In genomic region chr3:107845355-107846281, GRCh38 we compare ENCODE assay signal across 14 cellular contexts.
DNase-seq lines count a peak whose midpoint lies in the region; ATAC-seq and TF ChIP-seq lines count a peak whose summit lies in the region.
"Had no signal": no experiment of that assay in that cellular context is flagged by ENCODE, and none has a peak within 500 bp of the region (broad histone marks: within the 10 kb centered on the region; RNA-seq: fewer than 3 reads in every experiment).

No MANE protein-coding gene starts in this region.

- no peak for TF ChIP-seq EP300 in SK-N-SH (IDR thresholded peaks at IDR 0.05; ENCODE audit: borderline replicate concordance in 1 of 2, low read depth in 1 of 2, low read length in 1 of 2)

- POLR2A ChIA-PET in WTC11 (lab: Charles Lee) (no interaction called here), SK-N-SH (lab: Yijun Ruan, JAX) (no interaction called here)
- POLR2A ChIA-PET in CD4-positive, alpha-beta memory T cell (lab: Charles Lee; ENCODE audit: partially characterized antibody), result no interaction called here

- no peaks in the 10 kb centered on the region for H3F3A ChIP-seq in SK-N-SH (replicated peaks; ENCODE audit: insufficient read depth)

- H3K27ac ChIP-seq in hepatocyte (peak overlapping the region; percentile 38), SK-N-SH (ENCODE audit: low read depth in 2 of 2, low read length in 1 of 2) (no peak overlapping the region)
- no peak overlapping the region for H3K27ac ChIP-seq in CD4-positive, alpha-beta memory T cell (ENCODE audit: low read depth, low read length)
- H3K27ac ChIP-seq: ascending aorta, upper lobe of right lung had no signal

- H3K4me1 ChIP-seq in hepatocyte (ENCODE audit: insufficient read depth) (peaks cover 8% of the 10 kb centered on the region), SK-N-SH (ENCODE audit: control insufficient read depth in 1 of 2, insufficient read depth in 2 of 2, low read depth in 1 of 2, low read length in 1 of 2) (peaks cover 0 to 2% of the 10 kb centered on the region in 2 experiments; a peak in 1 of 4 replicates)
- H3K4me1 ChIP-seq in CD4-positive, alpha-beta memory T cell (ENCODE audit: insufficient read depth, low read length), result no peaks in the 10 kb centered on the region
- H3K4me1 ChIP-seq: ascending aorta had no signal

- no peak overlapping the region for H3K27ac Mint-ChIP-seq in WTC11
- no peak overlapping the region for H3K27ac Mint-ChIP-seq in CD4-positive, alpha-beta memory T cell

- H3K27me3 Mint-ChIP-seq in WTC11 (ENCODE audit: low read depth), result no peaks in the 10 kb centered on the region
- peaks cover 1 to 5% of the 10 kb centered on the region in 2 donors for H3K27me3 Mint-ChIP-seq in CD4-positive, alpha-beta memory T cell

- no peak for TF ChIP-seq RAD21 in SK-N-SH (IDR thresholded peaks at IDR 0.05; ENCODE audit: low read length)

- H3K36me3 ChIP-seq in hepatocyte (replicated peaks; ENCODE audit: insufficient read depth, low read depth) (no peaks in the 10 kb centered on the region), SK-N-SH (replicated peaks in 1 of 2; ENCODE audit: control insufficient read depth in 1 of 2, insufficient read depth in 2 of 2, low read length in 1 of 2) (no peaks in the 10 kb centered on the region)
- H3K36me3 ChIP-seq in CD4-positive, alpha-beta memory T cell (ENCODE audit: insufficient read depth, low read length), result no peaks in the 10 kb centered on the region
- H3K36me3 ChIP-seq: ascending aorta, upper lobe of right lung had no signal

- H3K9me2 ChIP-seq in hepatocyte (replicated peaks; ENCODE audit: insufficient read depth) (no peaks in the 10 kb centered on the region), SK-N-SH (no peaks in the 10 kb centered on the region)

- peak; percentile 19 for DNase-seq in NCI-H510A treated with DMSO at 0.1 percent for 48 hours (lab: John Stamatoyannopoulos, UW)
- DNase-seq in NCI-H510A (lab: John Stamatoyannopoulos, UW), result no peak
- no peak for DNase-seq in WTC11 (ENCODE audit: low spot score)
- DNase-seq in hepatocyte (ENCODE audit: low spot score), result peak; percentile 16
- peak; percentile 26 for DNase-seq in superior temporal gyrus (ENCODE audit: extremely low spot score)
- DNase-seq in SK-N-SH, result no peak
- DNase-seq in RPMI8226, result no peak
- no peak for DNase-seq in CD4-positive, alpha-beta memory T cell
- DNase-seq: DMS79; effector CD4-positive, alpha-beta T cell; NCI-H2107 had no signal

- intact Hi-C loops in CD4-positive, alpha-beta memory T cell (cut with micrococcal nuclease), result no loop called here

- no peak for TF ChIP-seq CTCF in WTC11 (IDR thresholded peaks at IDR 0.05)
- no peak for TF ChIP-seq CTCF in hepatocyte (IDR thresholded peaks at IDR 0.05; ENCODE audit: poor library complexity)
- no peak for TF ChIP-seq CTCF in SK-N-SH (IDR thresholded peaks at IDR 0.05)

- peaks cover under 1% of the 10 kb centered on the region for H3K9me3 Mint-ChIP-seq in WTC11
- H3K9me3 Mint-ChIP-seq in CD4-positive, alpha-beta memory T cell, result no peaks in the 10 kb centered on the region

- H2AFZ ChIP-seq in hepatocyte (peak overlapping the region; percentile 38), SK-N-SH (ENCODE audit: low read depth) (no peak overlapping the region)

- H3K36me3 Mint-ChIP-seq in WTC11, result no peaks in the 10 kb centered on the region
- H3K36me3 Mint-ChIP-seq in CD4-positive, alpha-beta memory T cell, result no peaks in the 10 kb centered on the region

- H3K79me2 ChIP-seq in hepatocyte, result no peaks in the 10 kb centered on the region
- H3K79me2 ChIP-seq in SK-N-SH (ENCODE audit: insufficient read depth), result no peaks in the 10 kb centered on the region

- no peak overlapping the region for H3K9ac ChIP-seq in SK-N-SH

- H3K4me2 ChIP-seq in hepatocyte (peak overlapping the region; percentile 55), SK-N-SH (no peak overlapping the region)

- H4K20me1 ChIP-seq in hepatocyte (ENCODE audit: insufficient read depth, poor library complexity, severe bottlenecking) (no peaks in the 10 kb centered on the region), SK-N-SH (ENCODE audit: insufficient read depth) (no peaks in the 10 kb centered on the region)

- ATAC-seq in WTC11, result peak; percentile 15; the same call in 1 of the 2 replicates

- H3K4me3 Mint-ChIP-seq in WTC11, result no peak overlapping the region
- H3K4me3 Mint-ChIP-seq in CD4-positive, alpha-beta memory T cell, result no peak overlapping the region

- 58% methylated on average over 11 of the region's 11 CpGs for WGBS in hepatocyte (ENCODE audit: low lambda C conversion rate, missing lambda C conversion rate)
- WGBS in SK-N-SH (ENCODE audit: low lambda C conversion rate), result 75% methylated on average over 11 of the region's 11 CpGs

- peaks cover 25% of the 10 kb centered on the region for H3K4me1 Mint-ChIP-seq in WTC11
- no peaks in the 10 kb centered on the region for H3K4me1 Mint-ChIP-seq in CD4-positive, alpha-beta memory T cell

- H3K27me3 ChIP-seq in hepatocyte (no peaks in the 10 kb centered on the region), SK-N-SH (ENCODE audit: insufficient read depth) (no peaks in the 10 kb centered on the region)
- no peaks in the 10 kb centered on the region for H3K27me3 ChIP-seq in CD4-positive, alpha-beta memory T cell (ENCODE audit: insufficient read depth, low read length)
- H3K27me3 ChIP-seq: ascending aorta, upper lobe of right lung had no signal

- CTCF ChIA-PET in WTC11 (lab: Charles Lee), result interaction anchor here (0.7 to 1.9 kb wide), 8 partner anchors 10 to 308 kb away, joined by 3 to 5 read pairs (median 3); no protein-coding TSS in a partner anchor
- CTCF ChIA-PET in SK-N-SH (lab: Yijun Ruan, JAX), result interaction anchor here (1.0 to 1.2 kb wide), 2 partner anchors 10 to 155 kb away, joined by 3 read pairs; no protein-coding TSS in a partner anchor
- CTCF ChIA-PET in CD4-positive, alpha-beta memory T cell (lab: Charles Lee; ENCODE audit: partially characterized antibody), result interaction anchor here (0.7 to 2.2 kb wide), 11 partner anchors 8 to 216 kb away, joined by 3 to 13 read pairs (median 4); no protein-coding TSS in a partner anchor

- no peak overlapping the region for H3K4me3 ChIP-seq in hepatocyte
- H3K4me3 ChIP-seq in SK-N-SH (ENCODE audit: low read depth in 2 of 2, low read length in 1 of 2), result no peak overlapping the region
- H3K4me3 ChIP-seq in CD4-positive, alpha-beta memory T cell (ENCODE audit: low read length in 2 of 2), result no peak overlapping the region
- H3K4me3 ChIP-seq: ascending aorta, lung, upper lobe of right lung had no signal

- H3K9me3 ChIP-seq in hepatocyte (ENCODE audit: low read depth) (no peaks in the 10 kb centered on the region), SK-N-SH (no peaks in the 10 kb centered on the region)
- no peaks in the 10 kb centered on the region for H3K9me3 ChIP-seq in CD4-positive, alpha-beta memory T cell (ENCODE audit: control insufficient read depth in 1 of 2, low read length in 2 of 2)
- H3K9me3 ChIP-seq: ascending aorta, upper lobe of right lung had no signal

TF ChIP-seq in WTC11, 78 proteins besides CTCF, POLR2A, EP300 and RAD21:
- no peak for TF ChIP-seq E2F1 (CRISPR knock-in tag; IDR thresholded peaks at IDR 0.05)
- TF ChIP-seq GRHL2 (CRISPR knock-in tag; IDR thresholded peaks at IDR 0.05; ENCODE audit: insufficient replicate concordance, severe bottlenecking), result no peak
- no peak for TF ChIP-seq ZNF121 (CRISPR knock-in tag; IDR thresholded peaks at IDR 0.05)
- TF ChIP-seq ZSCAN18 (CRISPR knock-in tag; IDR thresholded peaks at IDR 0.05), result no peak

TF ChIP-seq in SK-N-SH, 30 proteins besides CTCF, POLR2A, EP300 and RAD21:
- TF ChIP-seq ELF1 (IDR thresholded peaks at IDR 0.05) (no peak), MXI1 (IDR thresholded peaks at IDR 0.05; ENCODE audit: low read depth, low read length) (no peak), SMC3 (IDR thresholded peaks at IDR 0.05; ENCODE audit: low read depth, low read length) (no peak), POLR2AphosphoS5 (IDR thresholded peaks at IDR 0.05; ENCODE audit: low read depth, low read length) (no peak), TCF12 (IDR thresholded peaks at IDR 0.05) (no peak), USF1 (IDR thresholded peaks at IDR 0.05; ENCODE audit: borderline replicate concordance, low read depth) (no peak), GABPA (IDR thresholded peaks at IDR 0.05; ENCODE audit: low read depth) (no peak), MAX (IDR thresholded peaks at IDR 0.05; ENCODE audit: low read depth) (no peak), REST (IDR thresholded peaks at IDR 0.05; ENCODE audit: low read depth, low read length) (no peak), TAF1 (IDR thresholded peaks at IDR 0.05; ENCODE audit: borderline replicate concordance, low read depth, low read length) (no peak)

Comparison
In these comparisons a context has a peak if more than half of its experiments do, and no peak if none do; other contexts are left out.
1. DNase-seq: peak in NCI-H510A treated with DMSO at 0.1 percent for 48 hours (single experiment), hepatocyte (single experiment) and superior temporal gyrus (single experiment); none in NCI-H510A (single experiment), WTC11 (single experiment), SK-N-SH (single experiment), RPMI8226 (single experiment) and CD4-positive, alpha-beta memory T cell (0 of 5).